In the genomic region with DNA sequence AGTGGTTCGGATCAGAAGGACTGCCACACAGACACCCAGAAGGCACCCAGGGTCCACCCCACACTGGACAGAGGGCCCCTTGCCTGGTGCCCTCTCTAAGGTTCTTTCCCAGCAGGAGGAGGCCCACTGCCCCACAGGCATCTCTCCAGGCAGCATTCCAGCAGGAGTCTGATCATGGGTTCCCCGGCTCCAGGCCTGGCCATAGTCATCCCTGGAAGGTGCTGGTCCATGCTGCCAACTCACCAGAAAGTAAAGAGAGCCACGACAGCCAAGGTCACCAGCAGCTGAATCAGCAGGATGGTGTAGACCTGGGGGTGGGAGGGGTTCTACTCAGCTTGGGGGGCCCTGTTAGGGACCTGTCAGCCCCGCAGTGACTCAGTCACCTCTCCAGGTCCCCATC, we compare ENCODE assay signal across 26 cellular contexts. TPM values are rescaled to one million over a fixed set of nuclear protein-coding genes. Genes with fewer than 3 reads are reported as not detected.
DNase-seq lines count a peak whose midpoint lies in the region; ATAC-seq and TF ChIP-seq lines count a peak whose summit lies in the region.
"Had no signal": no experiment of that assay in that cellular context is flagged by ENCODE, and none has a peak within 500 bp of the region (broad histone marks: within the 10 kb centered on the region; RNA-seq: fewer than 3 reads in every experiment).

No MANE protein-coding gene starts in this region.

- no peak for ATAC-seq in CD4-positive, alpha-beta T cell (ENCODE audit: poor library complexity)
- ATAC-seq in gastrocnemius medialis, result no peak
- ATAC-seq: A549, HCT116, K562 had no signal

- CTCF ChIA-PET in CD4-positive, alpha-beta T cell (lab: Charles Lee), result no interaction called here

- no peaks in the 10 kb centered on the region for H3K4me1 ChIP-seq in sigmoid colon
- no peaks in the 10 kb centered on the region for H3K4me1 ChIP-seq in gastrocnemius medialis
- H3K4me1 ChIP-seq: Peyer's patch had no signal

- H3K27ac Mint-ChIP-seq in chondrocyte (ENCODE audit: unreplicated experiment), result no peak overlapping the region
- no peak overlapping the region for H3K27ac Mint-ChIP-seq in CD4-positive, alpha-beta T cell
- H3K27ac Mint-ChIP-seq: CD4-positive, alpha-beta memory T cell had no signal

- intact Hi-C loops in sigmoid colon (cut with DNase I), result no loop called here
- intact Hi-C loops in CD4-positive, alpha-beta T cell (cut with DNase I, micrococcal nuclease), result no loop called here
- intact Hi-C loops in gastrocnemius medialis (cut with DNase I; ENCODE audit: low total_unique reads), result no loop called here

- no peak for TF ChIP-seq EP300 in sigmoid colon (IDR thresholded peaks at IDR 0.05)

- TF ChIP-seq POLR2A in sigmoid colon (IDR thresholded peaks at IDR 0.05) (no peak), gastrocnemius medialis (IDR thresholded peaks at IDR 0.05) (no peak)

- H3K27ac ChIP-seq in sigmoid colon (no peak overlapping the region), gastrocnemius medialis (no peak overlapping the region)
- H3K27ac ChIP-seq in CD4-positive, alpha-beta T cell (ENCODE audit: low read depth, low read length), result no peak overlapping the region
- H3K27ac ChIP-seq: Peyer's patch had no signal

- H3K27me3 ChIP-seq in sigmoid colon (peaks cover 0 to 2% (median 0%) of the 10 kb centered on the region in 3 donors), gastrocnemius medialis (peaks cover 0 to 3% (median 0%) of the 10 kb centered on the region in 3 donors)
- no peaks in the 10 kb centered on the region for H3K27me3 ChIP-seq in CD4-positive, alpha-beta T cell (ENCODE audit: control insufficient read depth, insufficient read depth, low read length)
- H3K27me3 ChIP-seq: BE2C, Peyer's patch had no signal

- in situ Hi-C loops in gastrocnemius medialis (cut with MboI; ENCODE audit: low sequenced_read_pairs in 4 of 4), result no loop called here

- H3K9me3 ChIP-seq in sigmoid colon, result no peaks in the 10 kb centered on the region
- H3K9me3 ChIP-seq in CD4-positive, alpha-beta T cell (ENCODE audit: control insufficient read depth, low read length), result no peaks in the 10 kb centered on the region
- H3K9me3 ChIP-seq in gastrocnemius medialis, result no peaks in the 10 kb centered on the region
- H3K9me3 ChIP-seq: A549, BE2C, Caco-2, Peyer's patch had no signal

- POLR2A ChIA-PET in CD4-positive, alpha-beta T cell (lab: Charles Lee), result no interaction called here

- H3K4me1 Mint-ChIP-seq in chondrocyte (ENCODE audit: low read depth), result peaks cover 7% of the 10 kb centered on the region
- H3K4me1 Mint-ChIP-seq in CD4-positive, alpha-beta T cell (ENCODE audit: low read depth), result no peaks in the 10 kb centered on the region

- no peak overlapping the region for H3K4me3 ChIP-seq in sigmoid colon
- no peak overlapping the region for H3K4me3 ChIP-seq in gastrocnemius medialis
- H3K4me3 ChIP-seq: A549, K562, Peyer's patch had no signal

- H3K27me3 Mint-ChIP-seq in chondrocyte (ENCODE audit: low read depth), result peaks cover 17% of the 10 kb centered on the region
- no peaks in the 10 kb centered on the region for H3K27me3 Mint-ChIP-seq in CD4-positive, alpha-beta T cell

- DNase-seq in EL (peak; percentile 29), M059J (ENCODE audit: low read depth) (peak; percentile 47), chondrocyte (ENCODE audit: low spot score) (peak; percentile 60), sigmoid colon (peak; percentile 33), gastrocnemius medialis (no peak), amygdala (lab: John Stamatoyannopoulos, UW) (no peak)
- no peak for DNase-seq in CD4-positive, alpha-beta T cell
- DNase-seq: BE2C; Caco-2; CD4-positive, alpha-beta memory T cell; DMS 273 treated with DMSO at 0.1 percent for 48 hours; DMS79 treated with DMSO at 0.1 percent for 48 hours; NCI-H1105; NCI-H146; NCI-H2029 treated with DMSO at 0.1 percent for 48 hours; NCI-H345; NCI-H524; NCI-H774; Peyer's patch had no signal

- 85 to 87% methylated on average over 4 of the region's 4 CpGs for WGBS in sigmoid colon, 2 donors

- TF ChIP-seq CTCF in chondrocyte (IDR thresholded peaks at IDR 0.05) (no peak), sigmoid colon (IDR thresholded peaks at IDR 0.05) (no peak), gastrocnemius medialis (IDR thresholded peaks at IDR 0.05 in 4 of 5, conservative IDR thresholded peaks at IDR 0.05 in 1 of 5) (no peak)
- TF ChIP-seq CTCF in CD4-positive, alpha-beta T cell (IDR thresholded peaks at IDR 0.05), result no peak

- H3K36me3 ChIP-seq in sigmoid colon (no peaks in the 10 kb centered on the region), gastrocnemius medialis (no peaks in the 10 kb centered on the region)
- H3K36me3 ChIP-seq: Peyer's patch had no signal

- H3K36me3 Mint-ChIP-seq in chondrocyte (ENCODE audit: low read depth), result peaks cover under 1% of the 10 kb centered on the region
- no peaks in the 10 kb centered on the region for H3K36me3 Mint-ChIP-seq in CD4-positive, alpha-beta T cell (ENCODE audit: low read depth)
- H3K36me3 Mint-ChIP-seq: CD4-positive, alpha-beta memory T cell had no signal

- H3K4me3 Mint-ChIP-seq in chondrocyte (ENCODE audit: unreplicated experiment), result no peak overlapping the region
- no peak overlapping the region for H3K4me3 Mint-ChIP-seq in CD4-positive, alpha-beta T cell
- H3K4me3 Mint-ChIP-seq: CD4-positive, alpha-beta memory T cell had no signal

- no peaks in the 10 kb centered on the region for H3K9me3 Mint-ChIP-seq in chondrocyte (ENCODE audit: low read depth)
- no peaks in the 10 kb centered on the region for H3K9me3 Mint-ChIP-seq in CD4-positive, alpha-beta T cell
- H3K9me3 Mint-ChIP-seq: CD4-positive, alpha-beta memory T cell had no signal

RNA-seq across cellular contexts. Expression of gene FAIM2, which starts 6.4 kb away (rescaled TPM):
- 0.34 and 0.49 TPM in 2 replicates for total RNA-seq in M059J (2014; rRNA removed; shearing (Covaris generic))
- 0.47 to 1.3 TPM (median 0.74 TPM) in 3 replicates for total RNA-seq in chondrocyte
- total RNA-seq in sigmoid colon, result 10 to 100 TPM in 1 of 4 donors, 1 to 10 TPM in 3; 5.8 to 12.8 (median 7.5) TPM
- polyA plus RNA-seq in sigmoid colon, result 1 to 10 TPM in 2 of 3 donors, not detected in 1; 1.2 to 5.6 TPM
- not detected for total RNA-seq in CD4-positive, alpha-beta T cell
- 1 to 10 TPM in 1 of 4 donors, under 1 TPM in 1, not detected in 2; 0.13 to 1.1 TPM for total RNA-seq in gastrocnemius medialis
- total RNA-seq: K562, SK-MEL-5 had no signal

RNA-seq across cellular contexts. Expression of gene AQP2, which starts 53.3 kb away (rescaled TPM):
- total RNA-seq in M059J (2014; rRNA removed; shearing (Covaris generic)), result not detected in 2 replicates
- total RNA-seq in chondrocyte, result not detected in 3 replicates
- not detected for total RNA-seq in sigmoid colon
- not detected for polyA plus RNA-seq in sigmoid colon
- not detected for total RNA-seq in CD4-positive, alpha-beta T cell
- not detected for total RNA-seq in gastrocnemius medialis
- total RNA-seq: Caco-2; CD4-positive, alpha-beta memory T cell; H1; K562; OCI-LY7; Peyer's patch; SK-MEL-5; T-helper 1 cell treated with Interleukin-12 subunit alpha and Interleukin-12 subunit beta and Interleukin-4 antibody, amounts not matched to agents 30 ng/mL and 1 ng/mL, for 36 hours had no signal
- polyA plus RNA-seq: A549; CD4-positive, alpha-beta memory T cell; H1; K562 had no signal

RNA-seq across cellular contexts. Expression of gene BCDIN3D, which starts 54.4 kb away (rescaled TPM):
- total RNA-seq in M059J (2014; rRNA removed; shearing (Covaris generic)), result 2.9 and 4.8 TPM in 2 replicates
- total RNA-seq in chondrocyte (3.1 to 3.3 TPM (median 3.3 TPM) in 3 replicates), sigmoid colon (1 to 10 TPM; 2.7 to 5.4 (median 3.9) TPM), gastrocnemius medialis (1 to 10 TPM; 1.2 to 2.7 (median 2.3) TPM)
- polyA plus RNA-seq in sigmoid colon, result 1 to 10 TPM; 1.8 to 3.7 (median 2.1) TPM
- total RNA-seq in CD4-positive, alpha-beta T cell, result 1 to 10 TPM; 2.8 to 3.9 TPM

Comparison
In these comparisons a context has a peak if more than half of its experiments do, and no peak if none do; other contexts are left out.
1. DNase-seq: peak in EL (single experiment), M059J (single experiment), chondrocyte (single experiment) and sigmoid colon (single experiment); none in CD4-positive, alpha-beta T cell (0 of 10), gastrocnemius medialis (0 of 2) and amygdala (0 of 56).